Comparison of ENCODE assay signal across 22 cellular contexts in the genomic region with DNA sequence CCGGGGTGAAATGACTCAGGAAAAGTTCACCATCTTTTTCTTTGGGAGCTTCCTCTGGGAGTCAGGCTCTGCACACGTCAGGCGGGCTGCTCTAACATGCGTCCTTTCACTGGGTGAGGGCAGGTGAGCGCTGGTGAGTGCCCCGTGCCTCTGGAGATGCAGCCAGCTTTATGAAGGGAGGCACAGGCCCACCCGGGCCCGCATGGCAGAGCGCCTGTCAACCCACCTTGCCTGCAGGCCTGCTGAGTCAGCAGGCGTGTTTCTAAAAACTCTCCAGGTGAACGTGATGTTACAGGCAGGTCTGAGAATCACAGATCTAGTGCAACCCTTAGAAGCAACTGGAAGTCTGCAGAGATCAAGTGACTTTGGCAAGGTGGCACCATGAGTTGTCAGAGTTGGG.
"Had no signal": no experiment of that assay in that cellular context is flagged by ENCODE, and none has a peak within 500 bp of the region (broad histone marks: within the 10 kb centered on the region; RNA-seq: fewer than 3 reads in every experiment).

No MANE protein-coding gene starts in this region.

- H3K27ac Mint-ChIP-seq: activated CD8-positive, alpha-beta T cell treated with anti-CD3 and anti-CD28 coated beads, Interleukin-2, amount 10 ng/mL, durations not matched to agents 7 days and 5 days; activated naive CD4-positive, alpha-beta T cell treated with anti-CD3 and anti-CD28 coated beads, Interleukin-2, amount 10 ng/mL, durations not matched to agents 7 days and 5 days; memory B cell; nephron; stimulated activated effector memory CD8-positive, alpha-beta T cell treated with anti-CD3 and anti-CD28 coated beads, Interleukin-12 subunit alpha, Interleukin-12 subunit beta, amount 100 ng/mL, for 72 hours; T-helper 2 cell treated with Interferon-gamma antibody and Interleukin-4, amounts not matched to agents 5 μg/mL and 100 μg/mL, for 36 hours had no signal

- H3K4me1 Mint-ChIP-seq: activated naive CD4-positive, alpha-beta T cell treated with anti-CD3 and anti-CD28 coated beads, Interleukin-2, amount 10 ng/mL, durations not matched to agents 7 days and 5 days; nephron had no signal

- H3K27me3 Mint-ChIP-seq: activated naive CD4-positive, alpha-beta T cell treated with anti-CD3 and anti-CD28 coated beads, Interleukin-2, amount 10 ng/mL, durations not matched to agents 7 days and 5 days had no signal

- H3K4me1 ChIP-seq: pancreas, testis, uterus had no signal

- H3K9me3 Mint-ChIP-seq: activated naive CD4-positive, alpha-beta T cell treated with anti-CD3 and anti-CD28 coated beads, Interleukin-2, amount 10 ng/mL, durations not matched to agents 7 days and 5 days; memory B cell; nephron; stimulated activated effector memory CD8-positive, alpha-beta T cell treated with anti-CD3 and anti-CD28 coated beads, Interleukin-12 subunit alpha, Interleukin-12 subunit beta, amount 100 ng/mL, for 72 hours; T-helper 2 cell treated with Interferon-gamma antibody and Interleukin-4, amounts not matched to agents 5 μg/mL and 100 μg/mL, for 36 hours had no signal

- ATAC-seq: activated CD8-positive, alpha-beta T cell treated with anti-CD3 and anti-CD28 coated beads, Interleukin-2, amount 10 ng/mL, durations not matched to agents 7 days and 5 days; left lobe of liver; pancreas; right cardiac atrium; stimulated activated effector memory CD8-positive, alpha-beta T cell treated with anti-CD3 and anti-CD28 coated beads, Interleukin-12 subunit alpha, Interleukin-12 subunit beta, amount 100 ng/mL, for 72 hours had no signal

- DNase-seq: activated CD4-positive, alpha-beta T cell treated with anti-CD3 and anti-CD28 coated beads for 1 hour; activated CD4-positive, alpha-beta T cell treated with anti-CD3 and anti-CD28 coated beads, Interleukin-2, amount 50 U/mL, for 1 hour; activated CD8-positive, alpha-beta T cell treated with anti-CD3 and anti-CD28 coated beads, Interleukin-2, amount 10 ng/mL, durations not matched to agents 7 days and 5 days; activated effector memory CD4-positive, alpha-beta T cell treated with anti-CD3 and anti-CD28 coated beads, Interleukin-2, amount 50 U/mL, for 16 hours; activated naive CD4-positive, alpha-beta T cell treated with anti-CD3 and anti-CD28 coated beads, Interleukin-2, amount 10 ng/mL, durations not matched to agents 7 days and 5 days; activated T-cell treated with anti-CD3 and anti-CD28 coated beads, Interleukin-2, amount 50 U/mL, for 1 hour; amygdala; cerebellar nuclear complex; cortex of kidney; pancreas; right cardiac atrium; stimulated activated CD4-positive, alpha-beta T cell treated with anti-CD3 and anti-CD28 coated beads, Interleukin-2, amount 100 ng/mL, for 24 hours; SW 1271; testis; trophoblast cell; uterus had no signal

- H3K27ac ChIP-seq: pancreas, testis, uterus, VCaP had no signal

- H3K4me3 Mint-ChIP-seq: activated CD8-positive, alpha-beta T cell treated with anti-CD3 and anti-CD28 coated beads, Interleukin-2, amount 10 ng/mL, durations not matched to agents 7 days and 5 days; activated naive CD4-positive, alpha-beta T cell treated with anti-CD3 and anti-CD28 coated beads, Interleukin-2, amount 10 ng/mL, durations not matched to agents 7 days and 5 days; memory B cell; nephron; stimulated activated effector memory CD8-positive, alpha-beta T cell treated with anti-CD3 and anti-CD28 coated beads, Interleukin-12 subunit alpha, Interleukin-12 subunit beta, amount 100 ng/mL, for 72 hours; T-helper 2 cell treated with Interferon-gamma antibody and Interleukin-4, amounts not matched to agents 5 μg/mL and 100 μg/mL, for 36 hours had no signal

- H3K27me3 ChIP-seq: pancreas, testis, uterus had no signal

- H3K9me3 ChIP-seq: pancreas, testis, uterus had no signal
